28 cellular contexts compared by ENCODE assay signal in the genomic region with DNA sequence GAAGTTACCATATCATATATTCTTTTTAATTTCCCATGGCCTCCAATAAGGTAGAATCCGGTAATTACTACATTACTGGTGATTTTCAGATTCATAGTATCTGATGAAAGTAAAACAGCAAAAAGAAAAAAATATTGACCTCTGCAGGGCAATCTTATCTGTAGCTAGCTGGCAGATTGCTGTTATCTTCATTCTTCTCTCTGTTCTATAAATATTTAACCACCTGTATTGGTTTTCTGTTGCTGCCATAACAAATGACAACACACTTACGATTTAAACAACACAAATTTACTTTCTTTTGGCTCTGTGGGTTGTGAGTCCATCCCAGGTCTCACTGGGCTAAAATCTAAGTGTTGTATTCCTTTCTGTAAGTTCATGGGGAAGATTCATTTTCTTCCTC.
"Had no signal": no experiment of that assay in that cellular context is flagged by ENCODE, and none has a peak within 500 bp of the region (broad histone marks: within the 10 kb centered on the region; RNA-seq: fewer than 3 reads in every experiment).

No MANE protein-coding gene starts in this region.

- H3K27me3 ChIP-seq: MG63, Peyer's patch, SJCRH30 had no signal

- DNase-seq: activated CD4-positive, alpha-beta T cell treated with anti-CD3 and anti-CD28 coated beads for 4 hours; activated CD8-positive, alpha-beta memory T cell treated with anti-CD3 and anti-CD28 coated beads, Interleukin-2, amount 50 U/mL, for 4 hours; activated CD8-positive, alpha-beta T cell treated with anti-CD3 and anti-CD28 coated beads for 36 hours; activated effector memory CD4-positive, alpha-beta T cell treated with Interleukin-2 at 50 U/mL for 16 hours; activated naive CD4-positive, alpha-beta T cell; aorta; MG63; MV-4-11; NCI-H1092 treated with DMSO at 0.1 percent for 48 hours; NCI-H1436; NCI-H1694 treated with DMSO at 0.1 percent for 48 hours; NCI-H2029 treated with DMSO at 0.1 percent for 48 hours; NCI-H345; NCI-H510A; NCI-H526 treated with DMSO at 0.1 percent for 48 hours; NK-92 treated with Interleukin-12 subunit alpha and Interleukin-12 subunit beta, amount 100 ng/mL, for 24 hours; OCI-M1; Peyer's patch; Right ventricle myocardium superior; SJCRH30; SK-N-SH; T-helper 1 cell had no signal

- H3K27ac ChIP-seq: Peyer's patch, RWPE1, SJCRH30 had no signal

- H3K27me3 Mint-ChIP-seq: activated CD8-positive, alpha-beta T cell treated with anti-CD3 and anti-CD28 coated beads for 36 hours; activated naive CD4-positive, alpha-beta T cell treated with anti-CD3 and anti-CD28 coated beads, Interleukin-2, amount 50 U/mL, for 24 hours; brain; central memory CD8-positive, alpha-beta T cell had no signal

- H3K36me3 ChIP-seq: Peyer's patch had no signal

- H3K9ac ChIP-seq: SK-N-SH had no signal

- H3K9me3 Mint-ChIP-seq: activated T-helper 1 cell treated with anti-CD3 and anti-CD28 coated beads, Interleukin-12 subunit alpha, Interleukin-12 subunit beta, Interleukin-2, Interleukin-4 antibody, amounts not matched to agents 30 ng/mL and 10 ng/mL and 1 ng/mL, durations not matched to agents 14 hours and 24 hours and 36 hours; central memory CD8-positive, alpha-beta T cell had no signal

- H3K4me2 ChIP-seq: SK-N-SH had no signal

- H3K4me3 ChIP-seq: MG63, Peyer's patch, SJCRH30 had no signal

- H3K4me1 Mint-ChIP-seq: brain had no signal

- H3K4me1 ChIP-seq: Peyer's patch, SJCRH30 had no signal

- H3K27ac Mint-ChIP-seq: activated CD8-positive, alpha-beta T cell treated with anti-CD3 and anti-CD28 coated beads for 36 hours; activated naive CD4-positive, alpha-beta T cell treated with anti-CD3 and anti-CD28 coated beads, Interleukin-2, amount 50 U/mL, for 24 hours; activated T-helper 1 cell treated with anti-CD3 and anti-CD28 coated beads, Interleukin-12 subunit alpha, Interleukin-12 subunit beta, Interleukin-2, Interleukin-4 antibody, amounts not matched to agents 30 ng/mL and 10 ng/mL and 1 ng/mL, durations not matched to agents 14 hours and 24 hours and 36 hours; brain had no signal

- ATAC-seq: activated CD4-positive, CD25-positive, alpha-beta regulatory T cell treated with anti-CD3 and anti-CD28 coated beads, Interleukin-2, amount 50 U/mL, for 24 hours; activated CD8-positive, alpha-beta T cell treated with anti-CD3 and anti-CD28 coated beads for 36 hours had no signal

- H3K4me3 Mint-ChIP-seq: activated CD8-positive, alpha-beta T cell treated with anti-CD3 and anti-CD28 coated beads for 36 hours; activated naive CD4-positive, alpha-beta T cell treated with anti-CD3 and anti-CD28 coated beads, Interleukin-2, amount 50 U/mL, for 24 hours; activated T-helper 1 cell treated with anti-CD3 and anti-CD28 coated beads, Interleukin-12 subunit alpha, Interleukin-12 subunit beta, Interleukin-2, Interleukin-4 antibody, amounts not matched to agents 30 ng/mL and 10 ng/mL and 1 ng/mL, durations not matched to agents 14 hours and 24 hours and 36 hours; brain; central memory CD8-positive, alpha-beta T cell had no signal

- H3K9me3 ChIP-seq: MG63, Peyer's patch, SJCRH30, SK-N-SH had no signal
